ENCODE assay signal across 23 cellular contexts in genomic region chr16:84007946-84008345, GRCh38. TPM values are rescaled to one million over a fixed set of nuclear protein-coding genes. Genes with fewer than 3 reads are reported as not detected.
DNase-seq lines count a peak whose midpoint lies in the region; ATAC-seq and TF ChIP-seq lines count a peak whose summit lies in the region.
"Had no signal": no experiment of that assay in that cellular context is flagged by ENCODE, and none has a peak within 500 bp of the region (broad histone marks: within the 10 kb centered on the region; RNA-seq: fewer than 3 reads in every experiment).

No MANE protein-coding gene starts in this region.

- H3K4me3 ChIP-seq in GM23248 (no peak overlapping the region), psoas muscle (no peak overlapping the region)
- H3K4me3 ChIP-seq: BLaER1 had no signal

- TF ChIP-seq CTCF in psoas muscle (IDR thresholded peaks at IDR 0.05): no peak

- H3K9me3 ChIP-seq in GM23248 (ENCODE audit: low read depth) (no peaks in the 10 kb centered on the region), psoas muscle (no peaks in the 10 kb centered on the region)
- H3K9me3 ChIP-seq: BLaER1, Caco-2 had no signal

- no peaks in the 10 kb centered on the region for H3K79me2 ChIP-seq in GM23248 (ENCODE audit: insufficient read depth)

- H3K9ac ChIP-seq in GM23248: no peak overlapping the region
- H3K9ac ChIP-seq: BLaER1 had no signal

- H4K20me1 ChIP-seq in GM23248 (ENCODE audit: insufficient read depth): no peaks in the 10 kb centered on the region
- H4K20me1 ChIP-seq: BLaER1 had no signal

- H3K4me1 ChIP-seq in GM23248 (ENCODE audit: insufficient read depth) (no peaks in the 10 kb centered on the region), psoas muscle (no peaks in the 10 kb centered on the region)
- H3K4me1 ChIP-seq: BLaER1, Caco-2 had no signal

- H3K27ac ChIP-seq in GM23248 (no peak overlapping the region), psoas muscle (no peak overlapping the region)
- H3K27ac ChIP-seq: BLaER1, RWPE1 had no signal

- H3K9me2 ChIP-seq in GM23248 (ENCODE audit: insufficient read depth): no peaks in the 10 kb centered on the region

- H3K4me2 ChIP-seq in GM23248 (ENCODE audit: unreplicated experiment): no peak overlapping the region
- H3K4me2 ChIP-seq: BLaER1 had no signal

- no peak overlapping the region for H2AFZ ChIP-seq in GM23248

- in situ Hi-C loops in GM23248 (cut with MboI): no loop called here

- WGBS in GM23248 (ENCODE audit: low coverage in 1 of 2, low lambda C conversion rate in 2 of 2, missing lambda C conversion rate in 2 of 2), 2 experiments: 19 to 24% methylated on average over 8 of the region's 8 CpGs
- 20 to 27% (median 23%) methylated on average over 8 of the region's 8 CpGs for WGBS in psoas muscle, 3 donors

- H3F3A ChIP-seq in GM23248 (ENCODE audit: insufficient read depth): no peaks in the 10 kb centered on the region

- DNase-seq in GM23248 (peak; percentile 28), LHCN-M2 (ENCODE audit: low read depth) (peak; percentile 4), foreskin melanocyte (peak; percentile 38), psoas muscle (no peak), NCI-H526 (lab: John Stamatoyannopoulos, UW) (no peak), NCI-H2081 treated with DMSO at 0.1 percent for 48 hours (lab: John Stamatoyannopoulos, UW) (no peak)
- DNase-seq: ACHN; Caco-2; CD4-positive, alpha-beta memory T cell; NCI-H1092 treated with DMSO at 0.1 percent for 48 hours; NCI-H1436 treated with DMSO at 0.1 percent for 48 hours; NCI-H2029; NCI-H226; NCI-H510A treated with DMSO at 0.1 percent for 48 hours; NCI-H774; NK-92 treated with Interleukin-12 subunit alpha and Interleukin-12 subunit beta, amount 100 ng/mL, for 24 hours had no signal

- intact Hi-C loops in psoas muscle (cut with DNase I): no loop called here

- ATAC-seq in psoas muscle (peak; percentile 59 to 78 (median 71)), HG02852 (IDR thresholded peaks at IDR 0.05; ENCODE audit: unreplicated experiment) (no peak)
- ATAC-seq: HCT116 had no signal

- H3K36me3 ChIP-seq in GM23248 (ENCODE audit: low read depth) (no peaks in the 10 kb centered on the region), psoas muscle (ENCODE audit: insufficient read depth in 1 of 2, low read depth in 1 of 2) (no peaks in the 10 kb centered on the region)
- H3K36me3 ChIP-seq: BLaER1 had no signal

- H3K27me3 ChIP-seq in GM23248 (replicated peaks; ENCODE audit: insufficient read depth) (peaks cover 15% of the 10 kb centered on the region), psoas muscle (ENCODE audit: insufficient read depth in 3 of 3, low read length in 2 of 3) (peaks cover 0 to 6% (median 0%) of the 10 kb centered on the region in 3 donors)
- H3K27me3 ChIP-seq: BLaER1 had no signal

RNA-seq across cellular contexts. Expression of gene SLC38A8, which starts 34.6 kb away (rescaled TPM):
- not detected in 2 replicates for total RNA-seq in GM23248 (2014; rRNA removed; shearing (Covaris generic))
- polyA plus RNA-seq in GM23248 (2016; fragmentation: Nextera tagmentation; extraction: Ambion mirVana) (not detected in 2 replicates), psoas muscle (under 1 TPM in 1 of 3 donors, not detected in 2; 0.21 TPM)
- total RNA-seq in LHCN-M2 (2014; rRNA removed) (not detected in 2 replicates), psoas muscle (under 1 TPM in 1 of 4 donors, not detected in 3; 0.52 TPM)
- polyA plus RNA-seq in LHCN-M2 (2012): not detected
- total RNA-seq: CD4-positive, alpha-beta memory T cell; Daoy; H1 had no signal
- polyA plus RNA-seq: CD4-positive, alpha-beta memory T cell; IgD-negative memory B cell had no signal

RNA-seq across cellular contexts. Expression of gene NECAB2, which starts 39.9 kb away (rescaled TPM):
- total RNA-seq in GM23248 (2014; rRNA removed; shearing (Covaris generic)): not detected in 2 replicates
- polyA plus RNA-seq in GM23248 (2016; fragmentation: Nextera tagmentation; extraction: Ambion mirVana): 0.62 and 1.2 TPM in 2 replicates
- total RNA-seq in LHCN-M2 (2014; rRNA removed): not detected in 2 replicates
- polyA plus RNA-seq in LHCN-M2 (2012): 0.18 TPM
- total RNA-seq in psoas muscle: not detected
- polyA plus RNA-seq in psoas muscle: under 1 TPM; 0.04 to 0.13 (median 0.09) TPM
- total RNA-seq: CD4-positive, alpha-beta memory T cell; Daoy had no signal
- polyA plus RNA-seq: CD4-positive, alpha-beta memory T cell; IgD-negative memory B cell had no signal

RNA-seq across cellular contexts. Expression of gene OSGIN1, which starts 54.9 kb away (rescaled TPM):
- 0.63 and 1.1 TPM in 2 replicates for total RNA-seq in GM23248 (2014; rRNA removed; shearing (Covaris generic))
- polyA plus RNA-seq in GM23248 (2016; fragmentation: Nextera tagmentation; extraction: Ambion mirVana): 5.7 and 6.3 TPM in 2 replicates
- total RNA-seq in LHCN-M2 (2014; rRNA removed): 5.8 and 6.5 TPM in 2 replicates
- 15.1 TPM for polyA plus RNA-seq in LHCN-M2 (2012)
- total RNA-seq in psoas muscle: 10 to 100 TPM; 10.4 to 33.7 (median 24.9) TPM
- polyA plus RNA-seq in psoas muscle: 10 to 100 TPM; 18.4 to 39.4 (median 37.0) TPM

Comparison
In these comparisons a context has a peak if more than half of its experiments do, and no peak if none do; other contexts are left out.
1. DNase-seq: peak in GM23248 (single experiment), LHCN-M2 (single experiment) and foreskin melanocyte (single experiment); none in psoas muscle (0 of 2), NCI-H526 (0 of 2) and NCI-H2081 treated with DMSO at 0.1 percent for 48 hours (single experiment).